11 cellular contexts compared by ENCODE assay signal in genomic region chr6:134216304-134217029, GRCh38.
A peak's percentile ranks its signal among the peaks of the same experiment; 100 is the strongest.
DNase-seq lines count a peak whose midpoint lies in the region; ATAC-seq lines count a peak whose summit lies in the region.
"Had no signal": no experiment of that assay in that cellular context is flagged by ENCODE, and none has a peak within 500 bp of the region (broad histone marks: within the 10 kb centered on the region; RNA-seq: fewer than 3 reads in every experiment).

No MANE protein-coding gene starts in this region.

- H3K9me3 Mint-ChIP-seq in CD8-positive, alpha-beta memory T cell, result peaks cover 0 to 2% (median 0%) of the 10 kb centered on the region in 5 donors
- H3K9me3 Mint-ChIP-seq in T-cell (peaks cover 0 to 6% (median 0%) of the 10 kb centered on the region in 3 donors), memory B cell (peaks cover 2% of the 10 kb centered on the region)

- H3K36me3 ChIP-seq in CD8-positive, alpha-beta memory T cell (ENCODE audit: insufficient read depth, low read length), result no peaks in the 10 kb centered on the region
- H3K36me3 ChIP-seq: SJSA1 had no signal

- H3K27ac Mint-ChIP-seq in CD8-positive, alpha-beta memory T cell, result peak overlapping the region in 2 of 8 donors; percentile 63 to 77
- H3K27ac Mint-ChIP-seq in T-cell (peak overlapping the region; percentile 24 to 25), memory B cell (peak overlapping the region; percentile 80)

- no peaks in the 10 kb centered on the region for H3K27me3 Mint-ChIP-seq in CD8-positive, alpha-beta memory T cell
- H3K27me3 Mint-ChIP-seq in T-cell (no peaks in the 10 kb centered on the region), memory B cell (no peaks in the 10 kb centered on the region)

- peak overlapping the region; percentile 41 for H3K27ac ChIP-seq in CD8-positive, alpha-beta memory T cell (ENCODE audit: low read depth, low read length)
- H3K27ac ChIP-seq: SJSA1 had no signal

- H3K36me3 Mint-ChIP-seq in CD8-positive, alpha-beta memory T cell, result peaks cover 0 to 3% (median 0%) of the 10 kb centered on the region in 3 donors
- H3K36me3 Mint-ChIP-seq in T-cell, result no peaks in the 10 kb centered on the region
- peaks cover 3% of the 10 kb centered on the region for H3K36me3 Mint-ChIP-seq in memory B cell

- CTCF ChIA-PET in CD8-positive, alpha-beta memory T cell (lab: Charles Lee), result no interaction called here
- CTCF ChIA-PET in T-cell (lab: Charles Lee), result no interaction called here

- no peak for DNase-seq in CD8-positive, alpha-beta memory T cell
- DNase-seq in T-cell (no peak), memory B cell (ENCODE audit: low spot score in 2 of 2) (peak in 1 of 2 donors; percentile 18), cerebellum (ENCODE audit: low spot score) (no peak), HCEC 1CT (no peak)
- DNase-seq in stimulated activated CD4-positive, alpha-beta T cell treated with anti-CD3 and anti-CD28 coated beads, Interleukin-1b, Interleukin-23, amount 100 ng/mL, for 48 hours, result no peak
- DNase-seq: GDM1, NCI-H2081 had no signal

- ATAC-seq in HG03175 (IDR thresholded peaks at IDR 0.05; ENCODE audit: unreplicated experiment) (peak; percentile 70), T-cell (replicated peaks in 1 of 4) (no peak), memory B cell (ENCODE audit: low read depth) (peak; percentile 93), HG02840 (IDR thresholded peaks at IDR 0.05; ENCODE audit: low FRiP score, unreplicated experiment) (no peak)

- no peak overlapping the region for H3K4me3 Mint-ChIP-seq in CD8-positive, alpha-beta memory T cell
- H3K4me3 Mint-ChIP-seq in T-cell (no peak overlapping the region), memory B cell (peak overlapping the region; percentile 7)

- POLR2A ChIA-PET in CD8-positive, alpha-beta memory T cell (lab: Charles Lee), result no interaction called here
- POLR2A ChIA-PET in T-cell (lab: Charles Lee), result interaction anchor here in 1 of 2 donors (0.6 kb wide), 1 partner anchor 12 kb away, joined by 16 read pairs; no protein-coding TSS in a partner anchor

- no peak overlapping the region for H3K4me3 ChIP-seq in CD8-positive, alpha-beta memory T cell (ENCODE audit: low read length)
- H3K4me3 ChIP-seq: SJSA1 had no signal

- peaks cover 0 to 2% (median 0%) of the 10 kb centered on the region in 3 donors for H3K4me1 Mint-ChIP-seq in CD8-positive, alpha-beta memory T cell
- H3K4me1 Mint-ChIP-seq in T-cell (peaks cover 12 to 17% (median 12%) of the 10 kb centered on the region in 3 donors), memory B cell (peaks cover 19% of the 10 kb centered on the region)

- no peaks in the 10 kb centered on the region for H3K4me1 ChIP-seq in CD8-positive, alpha-beta memory T cell (ENCODE audit: insufficient read depth, low read length)
- H3K4me1 ChIP-seq: SJSA1 had no signal

- H3K27me3 ChIP-seq in CD8-positive, alpha-beta memory T cell (ENCODE audit: insufficient read depth, low read length, poor library complexity, severe bottlenecking), result no peaks in the 10 kb centered on the region
- H3K27me3 ChIP-seq: SJSA1 had no signal

- no peaks in the 10 kb centered on the region for H3K9me3 ChIP-seq in CD8-positive, alpha-beta memory T cell (ENCODE audit: low read length)
- H3K9me3 ChIP-seq: SJSA1 had no signal

Comparison
In these comparisons a context has a peak if more than half of its experiments do, and no peak if none do; other contexts are left out.
1. ATAC-seq: peak in HG03175 (single experiment) and memory B cell (single experiment); none in T-cell (0 of 4) and HG02840 (single experiment).